ENCODE assay signal across 1 cellular context in the genomic region with DNA sequence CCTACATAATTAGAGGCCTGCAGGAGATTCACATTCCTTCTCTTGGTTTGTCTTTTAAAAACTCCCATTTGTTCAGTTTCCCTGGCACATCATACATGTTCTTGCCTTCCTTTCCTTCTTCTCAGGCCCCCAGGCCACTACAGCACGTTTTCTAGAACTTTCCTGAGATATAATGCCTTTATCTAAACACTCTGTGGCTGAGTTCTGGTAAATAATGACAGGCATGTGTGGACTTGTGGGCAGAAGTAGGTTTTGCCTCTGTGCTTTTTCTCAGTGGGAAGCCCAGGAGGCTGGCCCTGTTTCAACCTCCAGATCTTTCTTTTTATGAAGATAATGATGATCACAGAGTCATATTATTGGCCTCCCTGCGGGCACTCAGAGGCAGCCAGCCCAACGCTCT.
TF ChIP-seq lines count a peak whose summit lies in the region.

No MANE protein-coding gene starts in this region.

TF ChIP-seq in SK-N-SH, 30 proteins besides CTCF, POLR2A, EP300 and RAD21 (continued from another document):
- no peak for TF ChIP-seq RXRA (IDR thresholded peaks at IDR 0.05; ENCODE audit: borderline replicate concordance, low read depth)
- no peak for TF ChIP-seq GATA2 (CRISPR knock-in tag; IDR thresholded peaks at IDR 0.05)
- TF ChIP-seq GABPA (IDR thresholded peaks at IDR 0.05; ENCODE audit: low read depth): no peak
- no peak for TF ChIP-seq SMC3 (IDR thresholded peaks at IDR 0.05; ENCODE audit: low read depth, low read length)
- TF ChIP-seq, protein P1, sequence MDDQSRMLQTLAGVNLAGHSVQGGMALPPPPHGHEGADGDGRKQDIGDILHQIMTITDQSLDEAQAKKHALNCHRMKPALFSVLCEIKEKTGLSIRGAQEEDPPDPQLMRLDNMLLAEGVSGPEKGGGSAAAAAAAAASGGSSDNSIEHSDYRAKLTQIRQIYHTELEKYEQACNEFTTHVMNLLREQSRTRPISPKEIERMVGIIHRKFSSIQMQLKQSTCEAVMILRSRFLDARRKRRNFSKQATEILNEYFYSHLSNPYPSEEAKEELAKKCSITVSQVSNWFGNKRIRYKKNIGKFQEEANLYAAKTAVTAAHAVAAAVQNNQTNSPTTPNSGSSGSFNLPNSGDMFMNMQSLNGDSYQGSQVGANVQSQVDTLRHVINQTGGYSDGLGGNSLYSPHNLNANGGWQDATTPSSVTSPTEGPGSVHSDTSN (IDR thresholded peaks at IDR 0.05): no peak
